12 cellular contexts compared by ENCODE assay signal in the genomic region with DNA sequence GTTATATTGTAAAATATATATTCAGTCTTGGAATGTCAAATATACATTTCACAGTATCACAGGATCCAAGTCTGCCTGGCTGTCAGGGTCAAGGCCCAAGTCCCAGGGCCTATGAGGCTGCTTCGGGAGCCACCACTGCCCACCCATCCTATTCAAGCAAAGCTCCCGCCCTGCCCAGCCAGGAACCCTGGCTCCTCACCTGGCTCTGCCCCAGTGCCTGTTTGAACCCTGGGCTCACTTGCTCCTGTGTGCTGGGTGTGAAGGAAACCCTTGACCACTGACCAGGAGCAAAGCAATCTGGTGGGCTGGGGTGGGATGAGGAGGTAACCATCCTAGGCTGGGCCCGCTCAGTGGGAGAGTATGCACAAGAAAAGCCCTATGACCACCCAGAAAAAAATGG. TPM values are rescaled to one million over a fixed set of nuclear protein-coding genes. Genes with fewer than 3 reads are reported as not detected.
A peak's percentile ranks its signal among the peaks of the same experiment; 100 is the strongest.
DNase-seq lines count a peak whose midpoint lies in the region; ATAC-seq and TF ChIP-seq lines count a peak whose summit lies in the region.
"Had no signal": no experiment of that assay in that cellular context is flagged by ENCODE, and none has a peak within 500 bp of the region (broad histone marks: within the 10 kb centered on the region; RNA-seq: fewer than 3 reads in every experiment).

No MANE protein-coding gene starts in this region.

- peak overlapping the region; percentile 44 for H3K4ac ChIP-seq in IMR-90 (ENCODE audit: low read depth, low read length)
- no peak overlapping the region for H3K4ac ChIP-seq in mesenchymal stem cell (ENCODE audit: low read depth in 1 of 2, low read length in 2 of 2)

- no peaks in the 10 kb centered on the region for H3K36me3 ChIP-seq in IMR-90 (ENCODE audit: control insufficient read depth, insufficient read depth, low read length)
- H3K36me3 ChIP-seq in mesenchymal stem cell (ENCODE audit: control insufficient read depth in 1 of 2, insufficient read depth in 2 of 2, low read depth in 1 of 2, low read length in 2 of 2), result no peaks in the 10 kb centered on the region
- no peaks in the 10 kb centered on the region for H3K36me3 ChIP-seq in spleen

- no peaks in the 10 kb centered on the region for H3K79me1 ChIP-seq in IMR-90 (ENCODE audit: low read depth in 1 of 2, low read length in 2 of 2)
- no peaks in the 10 kb centered on the region for H3K79me1 ChIP-seq in mesenchymal stem cell (replicated peaks; ENCODE audit: low read length, poor library complexity, severe bottlenecking)

- no peaks in the 10 kb centered on the region for H3K27me3 ChIP-seq in AG04450 (ENCODE audit: control insufficient read depth, insufficient read depth, low read length)
- H3K27me3 ChIP-seq in IMR-90 (ENCODE audit: control insufficient read depth, insufficient read depth, low read length), result no peaks in the 10 kb centered on the region; the same call in none of the 2 replicates
- peaks cover 0 to 15% of the 10 kb centered on the region in 2 experiments for H3K27me3 ChIP-seq in mesenchymal stem cell (ENCODE audit: control insufficient read depth in 1 of 2, insufficient read depth in 1 of 2, low read length in 2 of 2)
- H3K27me3 ChIP-seq in spleen (replicated peaks in 1 of 7), result no peaks in the 10 kb centered on the region

- H3K9me3 ChIP-seq in AG04450 (ENCODE audit: control insufficient read depth, insufficient read depth, low read length) (no peaks in the 10 kb centered on the region; the same call in 1 of the 2 replicates), IMR-90 (ENCODE audit: control insufficient read depth, insufficient read depth, low read length) (no peaks in the 10 kb centered on the region), mesenchymal stem cell (ENCODE audit: control insufficient read depth, low read length) (no peaks in the 10 kb centered on the region), spleen (no peaks in the 10 kb centered on the region)

- intact Hi-C loops in IMR-90 (cut with micrococcal nuclease) (no loop called here), spleen (cut with DNase I; ENCODE audit: low total_unique reads) (no loop called here)

- no peak overlapping the region for H3K23ac ChIP-seq in IMR-90 (ENCODE audit: low read depth, low read length)
- H3K23ac ChIP-seq in mesenchymal stem cell (ENCODE audit: low read length in 2 of 2), result no peak overlapping the region

- peak; percentile 43; the same call in 1 of the 2 replicates for ATAC-seq in IMR-90 (ENCODE audit: low read depth)

- peak overlapping the region; percentile 11 to 72 for H2BK12ac ChIP-seq in mesenchymal stem cell (ENCODE audit: low read length in 2 of 2)

- H4K5ac ChIP-seq in IMR-90 (ENCODE audit: low read depth, low read length), result peak overlapping the region; percentile 77

- H3K9ac ChIP-seq in IMR-90 (ENCODE audit: low read depth, low read length) (no peak overlapping the region), mesenchymal stem cell (ENCODE audit: low read length) (no peak overlapping the region)

- H2BK20ac ChIP-seq in IMR-90 (ENCODE audit: low read depth, low read length), result peak overlapping the region; percentile 58; the same call in 1 of the 2 replicates

- peak overlapping the region; percentile 12 for H2AK9ac ChIP-seq in IMR-90 (replicated peaks; ENCODE audit: low read depth, low read length, poor library complexity)

- BruUV-seq in IMR-90 (replicated peaks; lab: Mats Ljungman, UMichigan), result no TSS peak

- H4K8ac ChIP-seq in IMR-90 (ENCODE audit: low read depth in 2 of 2, low read length in 2 of 2) (peak overlapping the region in 1 of 2 experiments; percentile 48; a peak in 2 of 4 replicates), mesenchymal stem cell (ENCODE audit: low read length) (peak overlapping the region; percentile 27)

- H3K4me2 ChIP-seq in IMR-90 (ENCODE audit: low read depth, low read length) (no peak overlapping the region), mesenchymal stem cell (ENCODE audit: low read length, poor library complexity, severe bottlenecking) (no peak overlapping the region)

- H2AK5ac ChIP-seq in IMR-90 (ENCODE audit: low read depth, low read length) (peak overlapping the region; percentile 59), mesenchymal stem cell (ENCODE audit: low read length, severe bottlenecking) (peak overlapping the region; percentile 99)

- CTCF ChIA-PET in AG04450 (lab: Charles Lee), result interaction anchor here (1.7 kb wide), 1 partner anchor 36 kb away, joined by 6 read pairs; no protein-coding TSS in a partner anchor
- CTCF ChIA-PET in IMR-90 (lab: Yijun Ruan, JAX), result no interaction called here

- H2AFZ ChIP-seq in IMR-90 (replicated peaks; ENCODE audit: low read length, poor library complexity) (no peak overlapping the region), mesenchymal stem cell (ENCODE audit: low read depth, low read length) (no peak overlapping the region)

- no peak overlapping the region for H3K56ac ChIP-seq in IMR-90 (ENCODE audit: extremely low read depth, insufficient read depth, low read length)

- TF ChIP-seq RAD21 in IMR-90 (IDR thresholded peaks at IDR 0.05; ENCODE audit: low read length), result no peak

- H2BK5ac ChIP-seq in IMR-90 (ENCODE audit: low read depth, low read length, poor library complexity, severe bottlenecking) (peak overlapping the region; percentile 4), mesenchymal stem cell (ENCODE audit: low read depth, low read length, poor library complexity, severe bottlenecking) (peak overlapping the region; percentile 84)

- H3K27ac ChIP-seq in AG04450 (ENCODE audit: low read depth, low read length), result peak overlapping the region; percentile 21
- H3K27ac ChIP-seq in IMR-90 (ENCODE audit: insufficient read depth, low read length), result peak overlapping the region; percentile 52; the same call in 1 of the 2 replicates
- no peak overlapping the region for H3K27ac ChIP-seq in mesenchymal stem cell (ENCODE audit: low read length, poor library complexity, severe bottlenecking)
- H3K27ac ChIP-seq in spleen, result no peak overlapping the region
- H3K27ac ChIP-seq: C4-2B had no signal

- H2BK15ac ChIP-seq in IMR-90 (ENCODE audit: low read depth, low read length), result peak overlapping the region; percentile 20; the same call in 1 of the 3 replicates
- no peak overlapping the region for H2BK15ac ChIP-seq in mesenchymal stem cell (ENCODE audit: low read depth, poor library complexity, severe bottlenecking)

- 0 out of 2 replicates have a peak overlapping the region, but pooled peaks have one; percentile 17 for H3K14ac ChIP-seq in IMR-90 (replicated peaks; ENCODE audit: low read depth, low read length)
- peak overlapping the region in 1 of 2 experiments; percentile 70 for H3K14ac ChIP-seq in mesenchymal stem cell (ENCODE audit: low read length in 2 of 2)

- H4K91ac ChIP-seq in IMR-90 (ENCODE audit: insufficient read depth, low read depth, low read length) (peak overlapping the region; percentile 66), mesenchymal stem cell (ENCODE audit: low read length) (no peak overlapping the region)

- DNase-seq in AG04450 (ENCODE audit: low read depth, low spot score), result no peak
- DNase-seq in IMR-90, result no peak
- DNase-seq in mesenchymal stem cell, result no peak
- DNase-seq in spleen, result peak; percentile 51
- DNase-seq in CD1c-positive myeloid dendritic cell (ENCODE audit: extremely low spot score), result no peak
- no peak for DNase-seq in DMS 273 (lab: John Stamatoyannopoulos, UW; ENCODE audit: unreplicated experiment)
- no peak for DNase-seq in HuH-7 (ENCODE audit: low spot score)
- DNase-seq: AML-193; CD4-positive, alpha-beta memory T cell; DND-41; KG1 had no signal

- in situ Hi-C loops in IMR-90 (cut with MboI; ENCODE audit: low sequenced_read_pairs), result no loop called here

- dilution Hi-C loops in IMR-90 (cut with HindIII; ENCODE audit: low sequenced_read_pairs, unreplicated experiment), result no loop called here

- H3K4me1 ChIP-seq in IMR-90 (ENCODE audit: control insufficient read depth, insufficient read depth, low read length) (peaks cover 9% of the 10 kb centered on the region; the same call in 1 of the 2 replicates), mesenchymal stem cell (ENCODE audit: control insufficient read depth, insufficient read depth, low read depth, low read length) (peaks cover 8% of the 10 kb centered on the region), spleen (peaks cover 0 to 33% (median 10%) of the 10 kb centered on the region in 6 donors)

- peak overlapping the region; percentile 78 for H3K18ac ChIP-seq in IMR-90 (ENCODE audit: low read depth, low read length)
- peak overlapping the region in 1 of 2 experiments; percentile 37 for H3K18ac ChIP-seq in mesenchymal stem cell (ENCODE audit: low read depth in 1 of 2, low read length in 2 of 2)

- no peak for TF ChIP-seq CTCF in AG04450 (IDR thresholded peaks at IDR 0.05; ENCODE audit: low read depth, low read length)
- TF ChIP-seq CTCF in IMR-90 (conservative IDR thresholded peaks at IDR 0.05; ENCODE audit: low read depth, low read length), result no peak
- TF ChIP-seq CTCF in spleen (IDR thresholded peaks at IDR 0.05 in 8 of 11, conservative IDR thresholded peaks at IDR 0.05 in 3 of 11), result no peak

- H4K20me1 ChIP-seq in IMR-90 (ENCODE audit: insufficient read depth, low read length), result no peaks in the 10 kb centered on the region

- H3K9me1 ChIP-seq in IMR-90 (ENCODE audit: insufficient read depth, low read length), result peaks cover 4% of the 10 kb centered on the region; the same call in 1 of the 2 replicates

- H3K4me3 ChIP-seq in AG04450 (ENCODE audit: low read depth, low read length), result no peak overlapping the region
- H3K4me3 ChIP-seq in IMR-90 (ENCODE audit: insufficient read depth, low read depth, low read length), result no peak overlapping the region
- no peak overlapping the region for H3K4me3 ChIP-seq in mesenchymal stem cell (ENCODE audit: insufficient read depth in 1 of 2, low read depth in 1 of 2, low read length in 2 of 2)
- H3K4me3 ChIP-seq in spleen, result no peak overlapping the region

- no CpG with 5 or more reads among the region's 3 CpGs for WGBS in IMR-90 (ENCODE audit: extremely low coverage in 2 of 2, insufficient read length in 1 of 2), 2 experiments
- 97% methylated on average over 3 of the region's 3 CpGs for WGBS in mesenchymal stem cell
- WGBS in spleen, 5 donors, result 93 to 100% (median 94%) methylated on average over 3 of the region's 3 CpGs

- H2BK120ac ChIP-seq in IMR-90 (ENCODE audit: low read depth, low read length) (peak overlapping the region; percentile 50), mesenchymal stem cell (ENCODE audit: low read depth, low read length) (no peak overlapping the region)

- POLR2A ChIA-PET in AG04450 (lab: Yijun Ruan, JAX) (no interaction called here), IMR-90 (lab: Charles Lee; ENCODE audit: unreplicated experiment) (no interaction called here)

- no peak for TF ChIP-seq POLR2A in IMR-90 (IDR thresholded peaks at IDR 0.05; ENCODE audit: low read depth, low read length)
- no peak for TF ChIP-seq POLR2A in spleen (IDR thresholded peaks at IDR 0.05)

RNA-seq across cellular contexts. Expression of gene ITGAE, which starts 27.0 kb away (rescaled TPM):
- 76.7 and 98.1 TPM in 2 replicates for polyA plus RNA-seq in AG04450 (2011; rRNA removed)
- polyA minus RNA-seq in AG04450 (2011; rRNA and poly(A)+ RNA removed), result 3.8 and 9.0 TPM in 2 replicates
- 47.8 and 54.1 TPM in 2 replicates for total RNA-seq in IMR-90 (2012; rRNA removed)
- polyA plus RNA-seq in IMR-90 (2012; rRNA removed), result 57.8 and 60.8 TPM in 2 replicates
- 57.4 and 63.7 TPM in 2 replicates for polyA plus RNA-seq in IMR-90 (2012; cell fraction: cytosol; rRNA removed)
- 15.2 and 56.8 TPM in 2 replicates for polyA plus RNA-seq in IMR-90 (2012; cell fraction: nucleus; rRNA removed; ENCODE audit: low replicate concordance)
- 70.1 TPM for polyA plus RNA-seq in mesenchymal stem cell (2013, experiment 1 of 2)
- 73.2 TPM for polyA plus RNA-seq in mesenchymal stem cell (2013, experiment 2 of 2)
- 10 to 100 TPM; 20.3 to 31.4 (median 26.3) TPM for total RNA-seq in spleen
- 10 to 100 TPM; 75.2 to 91.1 (median 78.3) TPM for polyA plus RNA-seq in spleen

RNA-seq across cellular contexts. Expression of gene HASPIN, which starts 50.3 kb away (rescaled TPM):
- polyA plus RNA-seq in AG04450 (2011; rRNA removed) (1.3 and 1.6 TPM in 2 replicates), IMR-90 (2012; rRNA removed) (1.9 and 2.2 TPM in 2 replicates), spleen (1 to 10 TPM in 2 of 3 donors, under 1 TPM in 1; 0.74 to 2.5 (median 1.8) TPM)
- polyA minus RNA-seq in AG04450 (2011; rRNA and poly(A)+ RNA removed), result 2.3 and 3.3 TPM in 2 replicates
- total RNA-seq in IMR-90 (2012; rRNA removed) (3.9 and 4.3 TPM in 2 replicates), spleen (1 to 10 TPM; 1.5 to 4.7 (median 2.6) TPM)
- 0.88 and 1.1 TPM in 2 replicates for polyA plus RNA-seq in IMR-90 (2012; cell fraction: cytosol; rRNA removed)
- 0.55 and 0.58 TPM in 2 replicates for polyA plus RNA-seq in IMR-90 (2012; cell fraction: nucleus; rRNA removed; ENCODE audit: low replicate concordance)
- polyA plus RNA-seq in mesenchymal stem cell (2013, experiment 1 of 2), result 1.4 TPM
- 1.4 TPM for polyA plus RNA-seq in mesenchymal stem cell (2013, experiment 2 of 2)

Comparison
In these comparisons a context has a peak if more than half of its experiments do, and no peak if none do; other contexts are left out.
1. H3K27ac ChIP-seq: peak in AG04450 (single experiment) and IMR-90 (single experiment); none in mesenchymal stem cell (single experiment) and spleen (0 of 8).